Comparison of ENCODE assay signal across 8 cellular contexts in the genomic region with DNA sequence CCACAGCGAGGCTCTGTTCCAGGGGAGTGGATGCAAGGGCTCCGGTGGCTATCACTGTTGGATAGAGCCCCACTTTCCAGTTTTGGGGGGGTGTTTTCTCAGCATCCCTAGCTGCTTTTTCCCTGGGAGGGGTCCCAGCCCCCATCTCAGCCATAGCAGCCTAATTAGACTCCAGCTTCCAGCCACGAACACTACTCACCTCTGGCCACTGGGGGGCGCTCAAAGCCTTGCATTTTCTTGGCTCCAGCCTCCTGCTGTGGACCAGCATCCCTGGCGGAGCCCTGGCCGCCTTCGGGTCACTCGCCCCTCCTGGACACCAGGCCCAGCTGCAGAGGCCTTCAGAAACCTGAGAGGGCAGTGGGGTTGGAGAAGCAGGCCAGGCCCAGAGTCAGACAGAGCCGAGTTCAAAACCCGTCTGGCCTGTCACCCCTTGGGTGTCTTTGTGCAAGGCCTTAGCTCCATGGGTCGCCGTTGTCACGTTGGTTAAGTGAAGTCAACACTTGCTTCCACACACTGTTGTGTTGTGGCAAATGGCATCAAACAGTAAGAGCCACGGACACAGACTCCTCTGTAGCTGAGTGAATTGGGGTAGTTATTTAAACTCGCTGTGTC.
DNase-seq lines count a peak whose midpoint lies in the region; ATAC-seq and TF ChIP-seq lines count a peak whose summit lies in the region.

No MANE protein-coding gene starts in this region.

- no peaks in the 10 kb centered on the region for H3K36me3 ChIP-seq in CD8-positive, alpha-beta memory T cell (ENCODE audit: insufficient read depth, low read length)
- H3K36me3 ChIP-seq in SJCRH30 (no peaks in the 10 kb centered on the region), heart right ventricle (peaks cover 0 to 87% (median 40%) of the 10 kb centered on the region in 9 donors)

- peaks cover 0 to 4% of the 10 kb centered on the region in 2 donors for H3K27me3 Mint-ChIP-seq in CD8-positive, alpha-beta memory T cell
- no peaks in the 10 kb centered on the region; the same call in 1 of the 2 replicates for H3K27me3 Mint-ChIP-seq in H9 (ENCODE audit: low read depth)

- no peak overlapping the region for H3K18ac ChIP-seq in H9 (ENCODE audit: insufficient read length, low read depth, low read length)

- no peak overlapping the region for H3K27ac Mint-ChIP-seq in CD8-positive, alpha-beta memory T cell
- peak overlapping the region in 2 of 3 experiments; percentile 23 to 46; a peak in 1 of 7 replicates for H3K27ac Mint-ChIP-seq in H9

- H3K36me3 Mint-ChIP-seq in CD8-positive, alpha-beta memory T cell = no peaks in the 10 kb centered on the region
- H3K36me3 Mint-ChIP-seq in H9 (ENCODE audit: insufficient read depth in 1 of 3, low read depth in 3 of 3) = peaks cover 33 to 53% (median 42%) of the 10 kb centered on the region in 3 experiments

- no peak overlapping the region for H2BK5ac ChIP-seq in H9 (ENCODE audit: insufficient read length, low read length)

- no CpG with 5 or more reads among the region's 15 CpGs for WGBS in H9 (ENCODE audit: extremely low coverage, insufficient read length, low lambda C conversion rate)
- 59 to 62% methylated on average over 15 of the region's 15 CpGs for WGBS in heart right ventricle, 2 donors

- H3K4ac ChIP-seq in H9 (ENCODE audit: low read depth, low read length) = no peak overlapping the region

- no peaks in the 10 kb centered on the region for H3K79me1 ChIP-seq in H9 (ENCODE audit: insufficient read depth, low read depth, low read length, poor library complexity, severe bottlenecking)

- H2BK15ac ChIP-seq in H9 (ENCODE audit: low read depth, low read length) = no peak overlapping the region

- H3K23me2 ChIP-seq in H9 (ENCODE audit: insufficient read length, low read depth, low read length, poor library complexity, severe bottlenecking) = no peaks in the 10 kb centered on the region

- no peak overlapping the region for H3K56ac ChIP-seq in H9 (ENCODE audit: insufficient read length, low read depth, low read length)

- no peak overlapping the region for H4K8ac ChIP-seq in H9 (replicated peaks; ENCODE audit: insufficient read length, low read depth, low read length)

- no peaks in the 10 kb centered on the region for H3K9me3 ChIP-seq in CD8-positive, alpha-beta memory T cell (ENCODE audit: low read length)
- H3K9me3 ChIP-seq in H9 (ENCODE audit: control insufficient read depth, low read depth, low read length) (no peaks in the 10 kb centered on the region), SJCRH30 (replicated peaks) (no peaks in the 10 kb centered on the region), heart right ventricle (no peaks in the 10 kb centered on the region)

- peak; percentile 93 for TF ChIP-seq CTCF in H9 (conservative IDR thresholded peaks at IDR 0.05)
- peak; percentile 55 to 86 (median 81) for TF ChIP-seq CTCF in heart right ventricle (IDR thresholded peaks at IDR 0.05)

- H3T11ph ChIP-seq in H9 (ENCODE audit: low read length) = no peak overlapping the region

- CTCF ChIA-PET in CD8-positive, alpha-beta memory T cell (lab: Charles Lee) = interaction anchor here (0.7 to 0.9 kb wide), 2 partner anchors 11 to 436 kb away, joined by 3 read pairs; no protein-coding TSS in a partner anchor

- no peaks in the 10 kb centered on the region for H3K9me3 Mint-ChIP-seq in CD8-positive, alpha-beta memory T cell
- H3K9me3 Mint-ChIP-seq in H9 = no peaks in the 10 kb centered on the region; a peak in 1 of 5 replicates

- no peak overlapping the region for H2AK5ac ChIP-seq in H9 (ENCODE audit: insufficient read length, low read length)

- H3K4me1 ChIP-seq in CD8-positive, alpha-beta memory T cell (ENCODE audit: insufficient read depth, low read length) = no peaks in the 10 kb centered on the region
- no peaks in the 10 kb centered on the region for H3K4me1 ChIP-seq in H9 (ENCODE audit: insufficient read depth, low read length)
- H3K4me1 ChIP-seq in SJCRH30 = no peaks in the 10 kb centered on the region
- peaks cover 0 to 5% (median 0%) of the 10 kb centered on the region in 9 donors for H3K4me1 ChIP-seq in heart right ventricle

- no peak overlapping the region for H2BK20ac ChIP-seq in H9 (ENCODE audit: low read depth, low read length, poor library complexity, severe bottlenecking)

- H3K4me3 ChIP-seq in CD8-positive, alpha-beta memory T cell (ENCODE audit: low read length) = no peak overlapping the region
- H3K4me3 ChIP-seq in SJCRH30 (no peak overlapping the region), heart right ventricle (no peak overlapping the region)

- H3K14ac ChIP-seq in H9 (ENCODE audit: insufficient read depth, low read length) = no peak overlapping the region

- H3K4me1 Mint-ChIP-seq in CD8-positive, alpha-beta memory T cell = no peaks in the 10 kb centered on the region
- peaks cover 9 to 12% of the 10 kb centered on the region in 2 experiments for H3K4me1 Mint-ChIP-seq in H9

- POLR2A ChIA-PET in CD8-positive, alpha-beta memory T cell (lab: Charles Lee) = no interaction called here

- H4K5ac ChIP-seq in H9 (ENCODE audit: insufficient read length, low read depth, low read length) = no peak overlapping the region

- no peaks in the 10 kb centered on the region for H3K79me2 ChIP-seq in H9 (ENCODE audit: insufficient read depth, low read length)

- no peak overlapping the region for H3K27ac ChIP-seq in CD8-positive, alpha-beta memory T cell (ENCODE audit: low read depth, low read length)
- H3K27ac ChIP-seq in H9 (ENCODE audit: insufficient read length, low read depth, low read length) (no peak overlapping the region), SJCRH30 (no peak overlapping the region), heart right ventricle (no peak overlapping the region)

- H4K91ac ChIP-seq in H9 (ENCODE audit: insufficient read length, low read depth, low read length) = no peak overlapping the region

- H3K27me3 ChIP-seq in CD8-positive, alpha-beta memory T cell (ENCODE audit: insufficient read depth, low read length, poor library complexity, severe bottlenecking) = no peaks in the 10 kb centered on the region
- H3K27me3 ChIP-seq in H9 (ENCODE audit: insufficient read depth, low read length) (no peaks in the 10 kb centered on the region), SJCRH30 (no peaks in the 10 kb centered on the region), heart right ventricle (no peaks in the 10 kb centered on the region)

- H3K9ac ChIP-seq in H9 (ENCODE audit: extremely low read depth, insufficient read length, low read length) = no peak overlapping the region

- H3K23ac ChIP-seq in H9 (ENCODE audit: insufficient read length, low read depth, low read length) = no peak overlapping the region

- H2BK120ac ChIP-seq in H9 (ENCODE audit: low read depth, low read length, poor library complexity, severe bottlenecking) = no peak overlapping the region

- H2BK12ac ChIP-seq in H9 (ENCODE audit: insufficient read length, low read depth, low read length) = no peak overlapping the region

- no peak overlapping the region for H2AFZ ChIP-seq in H9 (ENCODE audit: low read length)

- H4K20me1 ChIP-seq in H9 (ENCODE audit: control insufficient read depth, insufficient read depth, insufficient read length) = no peaks in the 10 kb centered on the region

- peak in 3 of 5 donors; percentile 16 to 26 (median 26) for DNase-seq in CD8-positive, alpha-beta memory T cell
- DNase-seq in H9 (peak; percentile 79), SJCRH30 (peak; percentile 63 to 84), heart right ventricle (peak; percentile 47 to 61), retina (peak; percentile 89)
- peak; percentile 17 for DNase-seq in activated naive CD8-positive, alpha-beta T cell treated with anti-CD3 and anti-CD28 coated beads, Interleukin-2, amount 50 U/mL, for 16 hours (ENCODE audit: low read depth, low spot score)

- no peak overlapping the region for H3K4me2 ChIP-seq in H9 (ENCODE audit: insufficient read depth, insufficient read length, low read length)

- ATAC-seq in heart right ventricle (peak in 7 of 8 donors; percentile 18 to 66 (median 39)), HG03520 (IDR thresholded peaks at IDR 0.05; ENCODE audit: unreplicated experiment) (no peak), HG03108 (IDR thresholded peaks at IDR 0.05; ENCODE audit: unreplicated experiment) (no peak)

- intact Hi-C loops in heart right ventricle (cut with DNase I) = loop anchor here in 8 of 10 donors (5.0 to 10.0 kb wide), 10 partner anchors 163 to 921 kb away; a partner anchor contains a TSS

- H3K4me3 Mint-ChIP-seq in CD8-positive, alpha-beta memory T cell = no peak overlapping the region
- no peak overlapping the region for H3K4me3 Mint-ChIP-seq in H9

Comparison
In these comparisons a context has a peak if more than half of its experiments do, and no peak if none do; other contexts are left out.
1. DNase-seq: peak in every context shown above with its lines; median percentile 89 in retina; 79 in H9; 74 in SJCRH30; 54 in heart right ventricle; 26 in CD8-positive, alpha-beta memory T cell; 17 in activated naive CD8-positive, alpha-beta T cell treated with anti-CD3 and anti-CD28 coated beads, Interleukin-2, amount 50 U/mL, for 16 hours.
2. H3K27ac Mint-ChIP-seq: peak in H9 (2 of 3); none in CD8-positive, alpha-beta memory T cell (0 of 8).
3. ATAC-seq: peak in heart right ventricle (7 of 8); none in HG03520 (single experiment) and HG03108 (single experiment).